ENCODE assay signal across 7 cellular contexts in the genomic region with DNA sequence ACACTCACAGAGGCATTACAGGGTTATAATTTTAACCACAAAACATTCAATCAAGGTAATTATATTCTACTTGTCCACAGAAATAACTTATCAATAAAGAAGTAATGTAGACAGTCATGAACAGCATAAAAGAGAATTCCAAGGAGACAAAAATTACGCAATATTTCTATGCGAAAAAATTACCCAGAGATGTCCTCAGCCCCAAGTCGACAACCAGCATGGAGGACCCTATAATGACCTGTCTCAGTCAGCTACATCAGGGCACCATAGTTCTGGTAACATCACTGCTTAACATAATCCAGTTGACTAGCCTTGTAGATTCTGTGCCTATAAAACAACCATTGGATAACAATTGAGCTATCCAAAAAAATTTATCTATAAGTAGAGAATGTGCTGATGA.
"Had no signal": no experiment of that assay in that cellular context is flagged by ENCODE, and none has a peak within 500 bp of the region (broad histone marks: within the 10 kb centered on the region; RNA-seq: fewer than 3 reads in every experiment).

No MANE protein-coding gene starts in this region.

- H3K36me3 ChIP-seq: HAP-1 had no signal

- H3K9me3 ChIP-seq: HAP-1 had no signal

- H2AFZ ChIP-seq: GM23338 had no signal

- H3K4me2 ChIP-seq: GM23338 had no signal

- H3K4me1 ChIP-seq: HAP-1 had no signal

- DNase-seq: H7, HFFc6, KG1 had no signal

- ATAC-seq: GM23338, HCT116 had no signal

- H3K4me3 ChIP-seq: GM23338, HAP-1 had no signal

- H3K27ac ChIP-seq: HL-60 had no signal
